1 cellular context compared by ENCODE assay signal in the genomic region with DNA sequence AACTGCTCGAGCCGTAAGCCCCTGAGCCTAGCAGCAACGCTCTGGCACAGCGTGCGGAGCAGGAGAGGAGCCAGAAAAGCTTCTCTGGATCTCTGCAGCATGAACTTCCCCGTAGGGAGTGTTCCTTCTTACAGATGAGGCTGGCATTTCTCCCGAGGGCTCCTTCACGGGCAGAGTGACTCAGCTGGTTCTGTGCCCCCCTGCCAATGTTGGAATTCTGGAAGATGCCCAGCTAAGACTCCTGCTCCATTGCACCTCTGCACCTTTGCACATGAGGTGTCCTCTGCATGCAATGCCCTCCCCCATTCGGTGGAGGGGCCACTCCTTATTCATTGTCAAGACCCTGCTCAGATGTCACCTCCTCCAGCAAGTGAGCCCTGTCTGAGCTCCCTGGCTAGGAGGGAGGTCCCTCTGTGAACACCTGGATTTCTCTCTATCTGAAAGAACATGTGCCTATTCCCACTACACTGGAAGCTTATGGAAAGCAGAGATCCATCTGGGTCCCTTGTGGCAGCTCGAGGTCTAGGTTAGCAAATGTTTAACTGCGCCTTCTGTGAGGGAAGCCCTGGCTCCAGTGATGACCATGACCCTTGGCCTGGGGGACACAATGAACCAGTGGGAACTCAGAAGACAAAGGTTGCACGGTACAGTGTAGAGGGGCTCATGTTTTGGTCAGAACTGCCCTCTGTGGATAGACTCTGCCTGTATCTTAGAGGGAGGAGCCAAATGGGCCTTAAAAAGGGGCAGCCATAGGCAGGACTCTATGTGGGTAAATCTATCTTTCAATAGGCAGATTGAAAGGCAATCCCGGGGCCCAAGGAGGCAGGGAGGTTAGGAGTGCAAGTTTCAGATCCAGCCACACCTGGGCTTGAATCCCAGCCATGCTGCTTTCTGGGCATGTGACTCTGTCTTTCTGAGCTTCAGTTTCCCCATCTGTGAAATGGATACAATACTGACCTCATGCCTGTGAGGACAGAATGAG.
TF ChIP-seq lines count a peak whose summit lies in the region.

No MANE protein-coding gene starts in this region.

TF ChIP-seq in IMR-90, 13 proteins besides CTCF, POLR2A, EP300 and RAD21:
- no peak for TF ChIP-seq CHD1 (IDR thresholded peaks at IDR 0.05; ENCODE audit: low read depth, low read length)
- TF ChIP-seq RCOR1 (IDR thresholded peaks at IDR 0.05; ENCODE audit: insufficient replicate concordance, low read length) = no peak
- TF ChIP-seq RFX5 (IDR thresholded peaks at IDR 0.05; ENCODE audit: low read depth, low read length) = no peak
- no peak for TF ChIP-seq MAZ (IDR thresholded peaks at IDR 0.05; ENCODE audit: borderline replicate concordance, low read depth, low read length)
- TF ChIP-seq MAFK (IDR thresholded peaks at IDR 0.05; ENCODE audit: low read depth, low read length) = no peak
- no peak for TF ChIP-seq BHLHE40 (IDR thresholded peaks at IDR 0.05; ENCODE audit: low read depth, low read length)
- TF ChIP-seq SMC3 (IDR thresholded peaks at IDR 0.05; ENCODE audit: low read depth, low read length) = no peak
- TF ChIP-seq CEBPB (IDR thresholded peaks at IDR 0.05; ENCODE audit: low read depth, low read length) = no peak
- TF ChIP-seq, protein P1, sequence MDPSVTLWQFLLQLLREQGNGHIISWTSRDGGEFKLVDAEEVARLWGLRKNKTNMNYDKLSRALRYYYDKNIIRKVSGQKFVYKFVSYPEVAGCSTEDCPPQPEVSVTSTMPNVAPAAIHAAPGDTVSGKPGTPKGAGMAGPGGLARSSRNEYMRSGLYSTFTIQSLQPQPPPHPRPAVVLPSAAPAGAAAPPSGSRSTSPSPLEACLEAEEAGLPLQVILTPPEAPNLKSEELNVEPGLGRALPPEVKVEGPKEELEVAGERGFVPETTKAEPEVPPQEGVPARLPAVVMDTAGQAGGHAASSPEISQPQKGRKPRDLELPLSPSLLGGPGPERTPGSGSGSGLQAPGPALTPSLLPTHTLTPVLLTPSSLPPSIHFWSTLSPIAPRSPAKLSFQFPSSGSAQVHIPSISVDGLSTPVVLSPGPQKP (IDR thresholded peaks at IDR 0.05; ENCODE audit: borderline replicate concordance, low read depth, low read length) = no peak
- no peak for TF ChIP-seq MXI1 (IDR thresholded peaks at IDR 0.05; ENCODE audit: borderline replicate concordance, low read depth, low read length)
